ENCODE assay signal across 2 cellular contexts in genomic region chr12:131273291-131273845, GRCh38.
TF ChIP-seq lines count a peak whose summit lies in the region.

No MANE protein-coding gene starts in this region.

TF ChIP-seq in HEK293, 187 proteins besides CTCF, POLR2A, EP300 and RAD21 (continued from another document):
- no peak for TF ChIP-seq ZNF138 (tag by site-specific recombination; IDR thresholded peaks at IDR 0.05; ENCODE audit: borderline replicate concordance)
- no peak for TF ChIP-seq ZNF354C (tag by site-specific recombination; IDR thresholded peaks at IDR 0.05; ENCODE audit: borderline replicate concordance, low read depth)
- TF ChIP-seq ZNF19 (tag by site-specific recombination; IDR thresholded peaks at IDR 0.05; ENCODE audit: low read depth): no peak
- no peak for TF ChIP-seq ZNF530 (tag by site-specific recombination; IDR thresholded peaks at IDR 0.05; ENCODE audit: low read depth)
- no peak for TF ChIP-seq ZNF585B (tag by site-specific recombination; IDR thresholded peaks at IDR 0.05)
- TF ChIP-seq, protein P1, sequence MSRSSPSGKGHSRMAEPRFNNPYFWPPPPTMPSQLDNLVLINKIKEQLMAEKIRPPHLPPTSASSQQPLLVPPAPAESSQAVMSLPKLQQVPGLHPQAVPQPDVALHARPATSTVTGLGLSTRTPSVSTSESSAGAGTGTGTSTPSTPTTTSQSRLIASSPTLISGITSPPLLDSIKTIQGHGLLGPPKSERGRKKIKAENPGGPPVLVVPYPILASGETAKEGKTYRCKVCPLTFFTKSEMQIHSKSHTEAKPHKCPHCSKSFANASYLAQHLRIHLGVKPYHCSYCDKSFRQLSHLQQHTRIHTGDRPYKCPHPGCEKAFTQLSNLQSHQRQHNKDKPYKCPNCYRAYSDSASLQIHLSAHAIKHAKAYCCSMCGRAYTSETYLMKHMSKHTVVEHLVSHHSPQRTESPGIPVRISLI (tag by site-specific recombination; IDR thresholded peaks at IDR 0.05): no peak
- TF ChIP-seq KLF1 (tag by site-specific recombination; IDR thresholded peaks at IDR 0.05): peak; percentile 64
- TF ChIP-seq ZNF501 (tag by site-specific recombination; IDR thresholded peaks at IDR 0.05): no peak
- peak; percentile 72; the same call in 1 of the 2 replicates for TF ChIP-seq EGR2 (tag by site-specific recombination; IDR thresholded peaks at IDR 0.05; ENCODE audit: low read depth)
- TF ChIP-seq ZNF670 (tag by site-specific recombination; IDR thresholded peaks at IDR 0.05; ENCODE audit: low read depth): no peak

TF ChIP-seq in K562, 482 proteins besides CTCF, POLR2A, EP300 and RAD21 (continued from another document):
- 0 out of 2 replicates have a peak, but pooled peaks have one; percentile 12 for TF ChIP-seq VEZF1 (CRISPR knock-in tag; IDR thresholded peaks at IDR 0.05)
- TF ChIP-seq HMG20B (CRISPR knock-in tag; IDR thresholded peaks at IDR 0.05): no peak
- peak; percentile 6; the same call in 1 of the 2 replicates for TF ChIP-seq KLF16 (IDR thresholded peaks at IDR 0.05)
- TF ChIP-seq HNRNPH1 (optimal IDR thresholded peaks at IDR 0.05; ENCODE audit: low read depth, low read length): no peak
- TF ChIP-seq NCOA4 (IDR thresholded peaks at IDR 0.05; ENCODE audit: partially characterized antibody): no peak
- TF ChIP-seq MTA2 (IDR thresholded peaks at IDR 0.05; ENCODE audit: low read depth): 0 out of 2 replicates have a peak, but pooled peaks have one; percentile 9
- no peak for TF ChIP-seq RAD51 (IDR thresholded peaks at IDR 0.05; ENCODE audit: borderline replicate concordance, low read depth)
- TF ChIP-seq ARID1B (IDR thresholded peaks at IDR 0.05): peak; percentile 71
- TF ChIP-seq TEAD4 (IDR thresholded peaks at IDR 0.05; ENCODE audit: low read length): peak; percentile 41; the same call in 1 of the 2 replicates
- no peak for TF ChIP-seq TEAD4 (CRISPR knock-in tag; IDR thresholded peaks at IDR 0.05; ENCODE audit: borderline replicate concordance)
- TF ChIP-seq CBFA2T2 (conservative IDR thresholded peaks at IDR 0.05): peak; percentile 63
- peak; percentile 50; the same call in 1 of the 2 replicates for TF ChIP-seq NCOR1 (IDR thresholded peaks at IDR 0.05)
- TF ChIP-seq EGR1 (conservative IDR thresholded peaks at IDR 0.05): peak; percentile 65
- no peak for TF ChIP-seq RBM14 (IDR thresholded peaks at IDR 0.05; ENCODE audit: borderline replicate concordance, insufficient read depth, low read depth, low read length)
- peak; percentile 54; the same call in 1 of the 2 replicates for TF ChIP-seq TAL1 (IDR thresholded peaks at IDR 0.05)
TF ChIP-seq in K562: peak in this region for 11.
